In genomic region chr4:85884251-85884650, GRCh38 we compare ENCODE assay signal across 27 cellular contexts.
"Had no signal": no experiment of that assay in that cellular context is flagged by ENCODE, and none has a peak within 500 bp of the region (broad histone marks: within the 10 kb centered on the region; RNA-seq: fewer than 3 reads in every experiment).

No MANE protein-coding gene starts in this region.

- H3K27me3 Mint-ChIP-seq: activated B cell treated with CpG ODN at 0.5 μM for 24 hours; activated naive CD4-positive, alpha-beta T cell treated with anti-CD3 and anti-CD28 coated beads, Interleukin-2, amount 10 ng/mL, durations not matched to agents 7 days and 5 days; activated naive CD8-positive, alpha-beta T cell treated with anti-CD3 and anti-CD28 coated beads, Interleukin-2, amount 10 ng/mL, durations not matched to agents 7 days and 5 days; activated T-cell treated with anti-CD3 and anti-CD28 coated beads, Interleukin-2, amount 50 U/mL, for 24 hours; central memory CD8-positive, alpha-beta T cell; dendritic cell treated with granulocyte-macrophage colony-stimulating factor and Interleukin-4, amounts not matched to agents 40 ng/mL and 50 ng/mL, for 4 days; effector memory CD8-positive, alpha-beta T cell had no signal

- H3K4me1 Mint-ChIP-seq: activated naive CD4-positive, alpha-beta T cell treated with anti-CD3 and anti-CD28 coated beads, Interleukin-2, amount 10 ng/mL, durations not matched to agents 7 days and 5 days; activated naive CD8-positive, alpha-beta T cell treated with anti-CD3 and anti-CD28 coated beads, Interleukin-2, amount 10 ng/mL, durations not matched to agents 7 days and 5 days; central memory CD8-positive, alpha-beta T cell had no signal

- H3K27ac Mint-ChIP-seq: activated B cell treated with CpG ODN at 0.5 μM for 24 hours; activated naive CD4-positive, alpha-beta T cell treated with anti-CD3 and anti-CD28 coated beads, Interleukin-2, amount 10 ng/mL, durations not matched to agents 7 days and 5 days; activated naive CD4-positive, alpha-beta T cell treated with anti-CD3 and anti-CD28 coated beads, Interleukin-2, amount 50 U/mL, for 72 hours; activated naive CD8-positive, alpha-beta T cell treated with anti-CD3 and anti-CD28 coated beads, Interleukin-2, amount 10 ng/mL, durations not matched to agents 7 days and 5 days; activated T-cell treated with anti-CD3 and anti-CD28 coated beads, Interleukin-2, amount 50 U/mL, for 24 hours; activated T-cell treated with anti-CD3 and anti-CD28 coated beads, Interleukin-2, amount 50 U/mL, for 72 hours; dendritic cell treated with granulocyte-macrophage colony-stimulating factor and Interleukin-4, amounts not matched to agents 40 ng/mL and 50 ng/mL, for 4 days; effector memory CD8-positive, alpha-beta T cell had no signal

- DNase-seq: activated B cell treated with CpG ODN at 0.5 μM for 24 hours; activated CD4-positive, alpha-beta T cell treated with anti-CD3 and anti-CD28 coated beads for 48 hours; activated CD4-positive, alpha-beta T cell treated with anti-CD3 and anti-CD28 coated beads, Interleukin-2, amount 50 U/mL, for 1 hour; activated CD4-positive, alpha-beta T cell treated with anti-CD3 and anti-CD28 coated beads, Interleukin-2, amount 50 U/mL, for 48 hours; activated CD8-positive, alpha-beta memory T cell treated with anti-CD3 and anti-CD28 coated beads, Interleukin-2, amount 50 U/mL, for 48 hours; activated gamma-delta T cell; activated naive CD4-positive, alpha-beta T cell; activated naive CD4-positive, alpha-beta T cell treated with anti-CD3 and anti-CD28 coated beads, Interleukin-2, amount 10 ng/mL, durations not matched to agents 7 days and 5 days; activated naive CD8-positive, alpha-beta T cell treated with anti-CD3 and anti-CD28 coated beads, Interleukin-2, amount 10 ng/mL, durations not matched to agents 7 days and 5 days; activated T-cell treated with anti-CD3 and anti-CD28 coated beads for 4 hours; activated T-cell treated with anti-CD3 and anti-CD28 coated beads, Interleukin-2, amount 50 U/mL, for 24 hours; activated T-cell treated with anti-CD3 and anti-CD28 coated beads, Interleukin-2, amount 50 U/mL, for 72 hours; brain microvascular endothelial cell; dorsolateral prefrontal cortex; effector CD4-positive, alpha-beta T cell; effector memory CD8-positive, alpha-beta T cell; esophagus squamous epithelium; foreskin melanocyte; head of caudate nucleus; T-helper 2 cell had no signal

- H3K9me3 Mint-ChIP-seq: activated B cell treated with CpG ODN at 0.5 μM for 24 hours; activated naive CD4-positive, alpha-beta T cell treated with anti-CD3 and anti-CD28 coated beads, Interleukin-2, amount 10 ng/mL, durations not matched to agents 7 days and 5 days; activated naive CD8-positive, alpha-beta T cell treated with anti-CD3 and anti-CD28 coated beads, Interleukin-2, amount 10 ng/mL, durations not matched to agents 7 days and 5 days; activated T-cell treated with anti-CD3 and anti-CD28 coated beads, Interleukin-2, amount 50 U/mL, for 24 hours; dendritic cell treated with granulocyte-macrophage colony-stimulating factor and Interleukin-4, amounts not matched to agents 40 ng/mL and 50 ng/mL, for 4 days had no signal

- H3K36me3 ChIP-seq: brain microvascular endothelial cell, esophagus squamous epithelium, gastroesophageal sphincter had no signal

- H3K4me1 ChIP-seq: esophagus squamous epithelium, gastroesophageal sphincter had no signal

- H3K27me3 ChIP-seq: brain microvascular endothelial cell, dorsolateral prefrontal cortex, esophagus squamous epithelium, gastroesophageal sphincter had no signal

- H3K36me3 Mint-ChIP-seq: activated naive CD4-positive, alpha-beta T cell treated with anti-CD3 and anti-CD28 coated beads, Interleukin-2, amount 10 ng/mL, durations not matched to agents 7 days and 5 days; activated naive CD4-positive, alpha-beta T cell treated with anti-CD3 and anti-CD28 coated beads, Interleukin-2, amount 50 U/mL, for 72 hours; activated naive CD8-positive, alpha-beta T cell treated with anti-CD3 and anti-CD28 coated beads, Interleukin-2, amount 10 ng/mL, durations not matched to agents 7 days and 5 days had no signal

- H3K9me3 ChIP-seq: esophagus squamous epithelium, gastroesophageal sphincter had no signal

- H3K4me3 ChIP-seq: coronary artery, dorsolateral prefrontal cortex, esophagus squamous epithelium, gastroesophageal sphincter had no signal

- H3K4me3 Mint-ChIP-seq: activated B cell treated with CpG ODN at 0.5 μM for 24 hours; activated naive CD4-positive, alpha-beta T cell treated with anti-CD3 and anti-CD28 coated beads, Interleukin-2, amount 10 ng/mL, durations not matched to agents 7 days and 5 days; activated naive CD8-positive, alpha-beta T cell treated with anti-CD3 and anti-CD28 coated beads, Interleukin-2, amount 10 ng/mL, durations not matched to agents 7 days and 5 days; activated T-cell treated with anti-CD3 and anti-CD28 coated beads, Interleukin-2, amount 50 U/mL, for 24 hours; activated T-cell treated with anti-CD3 and anti-CD28 coated beads, Interleukin-2, amount 50 U/mL, for 72 hours; central memory CD8-positive, alpha-beta T cell; dendritic cell treated with granulocyte-macrophage colony-stimulating factor and Interleukin-4, amounts not matched to agents 40 ng/mL and 50 ng/mL, for 4 days; effector memory CD8-positive, alpha-beta T cell had no signal

- H3K27ac ChIP-seq: brain microvascular endothelial cell, coronary artery, dorsolateral prefrontal cortex, epithelial cell of prostate, esophagus squamous epithelium, gastroesophageal sphincter, VCaP had no signal
